8 cellular contexts compared by ENCODE assay signal in the genomic region with DNA sequence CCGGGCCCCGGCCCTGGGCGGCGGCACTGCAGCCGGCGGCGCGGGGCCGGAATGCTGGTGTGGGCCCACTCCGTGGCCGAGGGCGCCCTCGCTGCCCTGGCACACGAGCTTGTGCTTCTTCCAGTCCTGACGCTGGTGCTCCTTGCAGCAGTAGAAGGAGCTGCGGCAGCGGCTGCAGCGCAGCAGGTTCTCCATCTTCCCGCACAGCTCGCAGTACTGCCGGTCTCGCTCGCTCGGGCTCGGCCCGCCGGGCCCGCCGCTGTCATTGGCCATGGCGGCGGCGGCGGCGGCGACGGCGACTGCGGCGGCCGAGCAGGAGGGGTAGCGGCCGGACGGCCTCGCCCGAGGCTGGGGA. TPM values are rescaled to one million over a fixed set of nuclear protein-coding genes. Genes with fewer than 3 reads are reported as not detected.
DNase-seq lines count a peak whose midpoint lies in the region; TF ChIP-seq lines count a peak whose summit lies in the region.

No MANE protein-coding gene starts in this region.

- DNase-seq in NCI-H345 (lab: John Stamatoyannopoulos, UW), result peak; percentile 51
- no peak for DNase-seq in NCI-H345 treated with DMSO at 0.1 percent for 48 hours (lab: John Stamatoyannopoulos, UW; ENCODE audit: unreplicated experiment)
- peak; percentile 40 for DNase-seq in GOT3 (lab: John Stamatoyannopoulos, UW)
- no peak for DNase-seq in NB4 (ENCODE audit: low read depth)
- DNase-seq in activated T-helper 2 cell treated with anti-CD3 and anti-CD28 coated beads, Interferon-gamma antibody, Interleukin-2, Interleukin-4, amounts not matched to agents 10 μg/mL and 5 μg/mL and 100 μg/mL, durations not matched to agents 14 hours and 24 hours and 36 hours (ENCODE audit: low spot score), result peak; percentile 51
- peak; percentile 42 for DNase-seq in globus pallidus (ENCODE audit: low spot score)
- no peak for DNase-seq in osteocyte (ENCODE audit: extremely low spot score, unreplicated experiment)
- DNase-seq in NK-92 treated with Interleukin-12 subunit alpha and Interleukin-12 subunit beta, amount 100 ng/mL, for 24 hours (lab: John Stamatoyannopoulos, UW), result no peak

- intact Hi-C loops in activated T-helper 2 cell treated with anti-CD3 and anti-CD28 coated beads, Interferon-gamma antibody, Interleukin-2, Interleukin-4, amounts not matched to agents 10 μg/mL and 5 μg/mL and 100 μg/mL, durations not matched to agents 14 hours and 24 hours and 36 hours (cut with micrococcal nuclease), result loop anchor here (5.0 kb wide), 3 partner anchors 64 to 181 kb away; no protein-coding TSS in a partner anchor

- no peaks in the 10 kb centered on the region for H3K9me3 Mint-ChIP-seq in activated T-helper 2 cell treated with anti-CD3 and anti-CD28 coated beads, Interferon-gamma antibody, Interleukin-2, Interleukin-4, amounts not matched to agents 10 μg/mL and 5 μg/mL and 100 μg/mL, durations not matched to agents 14 hours and 24 hours and 36 hours
- no peaks in the 10 kb centered on the region for H3K9me3 Mint-ChIP-seq in osteocyte (ENCODE audit: unreplicated experiment)

- no peak overlapping the region for H3K27ac Mint-ChIP-seq in activated T-helper 2 cell treated with anti-CD3 and anti-CD28 coated beads, Interferon-gamma antibody, Interleukin-2, Interleukin-4, amounts not matched to agents 10 μg/mL and 5 μg/mL and 100 μg/mL, durations not matched to agents 14 hours and 24 hours and 36 hours
- H3K27ac Mint-ChIP-seq in osteocyte (ENCODE audit: unreplicated experiment), result peak overlapping the region; percentile 46

- no peak for TF ChIP-seq POLR2A in NB4 (IDR thresholded peaks at IDR 0.05; ENCODE audit: extremely low read depth, insufficient read length)

- peaks cover 47% of the 10 kb centered on the region for H3K4me1 Mint-ChIP-seq in activated T-helper 2 cell treated with anti-CD3 and anti-CD28 coated beads, Interferon-gamma antibody, Interleukin-2, Interleukin-4, amounts not matched to agents 10 μg/mL and 5 μg/mL and 100 μg/mL, durations not matched to agents 14 hours and 24 hours and 36 hours (ENCODE audit: low read depth)
- H3K4me1 Mint-ChIP-seq in osteocyte (ENCODE audit: unreplicated experiment), result peaks cover 48% of the 10 kb centered on the region

- peak overlapping the region; percentile 57 for H3K4me3 ChIP-seq in NB4 (ENCODE audit: low read depth, low read length)

- peaks cover 30% of the 10 kb centered on the region for H3K36me3 Mint-ChIP-seq in activated T-helper 2 cell treated with anti-CD3 and anti-CD28 coated beads, Interferon-gamma antibody, Interleukin-2, Interleukin-4, amounts not matched to agents 10 μg/mL and 5 μg/mL and 100 μg/mL, durations not matched to agents 14 hours and 24 hours and 36 hours (ENCODE audit: low read depth)
- H3K36me3 Mint-ChIP-seq in osteocyte (ENCODE audit: unreplicated experiment), result no peaks in the 10 kb centered on the region

- TF ChIP-seq CTCF in NB4 (IDR thresholded peaks at IDR 0.05; ENCODE audit: low read depth, low read length) (no peak), osteocyte (IDR thresholded peaks at IDR 0.05) (no peak)

- H3K4me3 Mint-ChIP-seq in activated T-helper 2 cell treated with anti-CD3 and anti-CD28 coated beads, Interferon-gamma antibody, Interleukin-2, Interleukin-4, amounts not matched to agents 10 μg/mL and 5 μg/mL and 100 μg/mL, durations not matched to agents 14 hours and 24 hours and 36 hours (ENCODE audit: low read depth), result peak overlapping the region; percentile 77
- peak overlapping the region; percentile 76 for H3K4me3 Mint-ChIP-seq in osteocyte (ENCODE audit: unreplicated experiment)

- H3K27me3 Mint-ChIP-seq in activated T-helper 2 cell treated with anti-CD3 and anti-CD28 coated beads, Interferon-gamma antibody, Interleukin-2, Interleukin-4, amounts not matched to agents 10 μg/mL and 5 μg/mL and 100 μg/mL, durations not matched to agents 14 hours and 24 hours and 36 hours (ENCODE audit: low read depth), result peaks cover 32% of the 10 kb centered on the region
- H3K27me3 Mint-ChIP-seq in osteocyte (ENCODE audit: unreplicated experiment), result no peaks in the 10 kb centered on the region

RNA-seq across cellular contexts. Expression of gene EGLN1, which starts 0.5 kb away (rescaled TPM):
- 20.2 and 24.4 TPM in 2 replicates for total RNA-seq in activated T-helper 2 cell treated with anti-CD3 and anti-CD28 coated beads, Interferon-gamma antibody, Interleukin-2, Interleukin-4, amounts not matched to agents 10 μg/mL and 5 μg/mL and 100 μg/mL, durations not matched to agents 14 hours and 24 hours and 36 hours
- 27.5 and 30.3 TPM in 2 replicates for total RNA-seq in osteocyte

Comparison
In these comparisons a context has a peak if more than half of its experiments do, and no peak if none do; other contexts are left out.
1. DNase-seq: peak in NCI-H345 (single experiment), GOT3 (single experiment), activated T-helper 2 cell treated with anti-CD3 and anti-CD28 coated beads, Interferon-gamma antibody, Interleukin-2, Interleukin-4, amounts not matched to agents 10 μg/mL and 5 μg/mL and 100 μg/mL, durations not matched to agents 14 hours and 24 hours and 36 hours (single experiment) and globus pallidus (single experiment); none in NCI-H345 treated with DMSO at 0.1 percent for 48 hours (single experiment), NB4 (single experiment), osteocyte (single experiment) and NK-92 treated with Interleukin-12 subunit alpha and Interleukin-12 subunit beta, amount 100 ng/mL, for 24 hours (single experiment).